Comparison of ENCODE assay signal across 19 cellular contexts in the genomic region with DNA sequence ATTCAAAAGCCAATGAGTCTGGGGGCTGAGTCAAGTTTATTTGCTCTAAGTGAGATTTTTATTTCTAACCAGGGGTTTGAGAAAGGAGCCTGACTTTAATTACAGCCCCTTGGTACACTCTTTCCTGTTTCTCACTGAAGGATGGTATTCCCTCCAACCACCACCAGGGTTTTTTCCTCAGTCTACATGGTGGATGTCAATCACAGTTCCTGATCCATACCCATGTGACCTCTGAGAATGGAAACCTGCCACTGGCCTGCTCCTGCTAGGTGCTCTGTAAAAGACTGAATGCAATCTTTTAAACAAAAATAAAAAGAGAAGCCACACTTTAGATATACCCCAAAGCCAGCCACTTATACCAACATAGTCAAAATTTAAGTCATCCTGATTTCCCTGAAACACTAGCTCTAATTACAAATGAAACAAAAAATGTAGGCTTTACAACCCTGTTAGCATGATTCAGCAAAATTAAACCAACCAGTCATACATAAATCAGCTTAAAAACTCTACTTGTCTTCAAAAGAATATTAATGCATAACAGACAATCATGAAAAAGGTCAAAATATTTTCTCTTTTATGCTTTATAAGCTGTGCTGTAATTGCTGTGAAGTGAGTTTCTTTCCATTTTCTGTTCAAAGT.
DNase-seq lines count a peak whose midpoint lies in the region; ATAC-seq and TF ChIP-seq lines count a peak whose summit lies in the region.
"Had no signal": no experiment of that assay in that cellular context is flagged by ENCODE, and none has a peak within 500 bp of the region (broad histone marks: within the 10 kb centered on the region; RNA-seq: fewer than 3 reads in every experiment).

No MANE protein-coding gene starts in this region.

- H3K4me1 ChIP-seq in SK-N-SH (ENCODE audit: control insufficient read depth in 1 of 2, insufficient read depth in 2 of 2, low read depth in 1 of 2, low read length in 1 of 2) (no peaks in the 10 kb centered on the region), breast epithelium (no peaks in the 10 kb centered on the region)
- H3K4me1 ChIP-seq: pancreas, upper lobe of right lung had no signal

- no peak overlapping the region for H3K27ac Mint-ChIP-seq in glutamatergic neuron (ENCODE audit: unreplicated experiment)
- H3K27ac Mint-ChIP-seq: activated CD8-positive, alpha-beta T cell treated with anti-CD3 and anti-CD28 coated beads for 36 hours; activated naive CD4-positive, alpha-beta T cell treated with anti-CD3 and anti-CD28 coated beads, Interleukin-2, amount 50 U/mL, for 24 hours; naive B cell; stimulated activated naive CD8-positive, alpha-beta T cell treated with anti-CD3 and anti-CD28 coated beads, Interleukin-15, Interleukin-2, amounts not matched to agents 100 ng/mL and 50 ng/mL, for 24 hours had no signal

- H4K20me1 ChIP-seq in SK-N-SH (ENCODE audit: insufficient read depth) = no peaks in the 10 kb centered on the region

- H3K9me2 ChIP-seq in SK-N-SH = no peaks in the 10 kb centered on the region

- intact Hi-C loops in breast epithelium (cut with DNase I; ENCODE audit: low total_unique reads) = no loop called here

- H3K4me3 Mint-ChIP-seq in glutamatergic neuron (ENCODE audit: unreplicated experiment) = no peak overlapping the region
- H3K4me3 Mint-ChIP-seq: activated CD8-positive, alpha-beta T cell treated with anti-CD3 and anti-CD28 coated beads for 36 hours; activated naive CD4-positive, alpha-beta T cell treated with anti-CD3 and anti-CD28 coated beads, Interleukin-2, amount 50 U/mL, for 24 hours; activated T-cell treated with anti-CD3 and anti-CD28 coated beads, Interleukin-2, amount 50 U/mL, for 72 hours; naive B cell; stimulated activated naive CD8-positive, alpha-beta T cell treated with anti-CD3 and anti-CD28 coated beads, Interleukin-15, Interleukin-2, amounts not matched to agents 100 ng/mL and 50 ng/mL, for 24 hours had no signal

- H3K27ac ChIP-seq in SK-N-SH (ENCODE audit: low read depth in 2 of 2, low read length in 1 of 2) = no peak overlapping the region
- H3K27ac ChIP-seq in RWPE1 = no peak overlapping the region
- H3K27ac ChIP-seq in breast epithelium = no peak overlapping the region
- H3K27ac ChIP-seq: hepatocyte, pancreas, upper lobe of right lung had no signal

- POLR2A ChIA-PET in SK-N-SH (lab: Yijun Ruan, JAX) (no interaction called here), RWPE1 (lab: Yijun Ruan, JAX; ENCODE audit: low non-redundant PET) (no interaction called here)

- H3K36me3 Mint-ChIP-seq in glutamatergic neuron (ENCODE audit: unreplicated experiment) = no peaks in the 10 kb centered on the region
- H3K36me3 Mint-ChIP-seq: activated naive CD4-positive, alpha-beta T cell treated with anti-CD3 and anti-CD28 coated beads, Interleukin-2, amount 50 U/mL, for 24 hours; naive B cell had no signal

- H2AFZ ChIP-seq in SK-N-SH (ENCODE audit: low read depth) = no peak overlapping the region
- H2AFZ ChIP-seq: hepatocyte had no signal

- H3K9me3 ChIP-seq in SK-N-SH (no peaks in the 10 kb centered on the region), breast epithelium (no peaks in the 10 kb centered on the region)
- H3K9me3 ChIP-seq: pancreas, upper lobe of right lung had no signal

- no peaks in the 10 kb centered on the region for H3K27me3 Mint-ChIP-seq in glutamatergic neuron (ENCODE audit: unreplicated experiment)
- H3K27me3 Mint-ChIP-seq: activated CD8-positive, alpha-beta T cell treated with anti-CD3 and anti-CD28 coated beads for 36 hours; naive B cell; stimulated activated naive CD8-positive, alpha-beta T cell treated with anti-CD3 and anti-CD28 coated beads, Interleukin-15, Interleukin-2, amounts not matched to agents 100 ng/mL and 50 ng/mL, for 24 hours had no signal

- H3K4me1 Mint-ChIP-seq in glutamatergic neuron (ENCODE audit: low read depth, unreplicated experiment) = no peaks in the 10 kb centered on the region
- H3K4me1 Mint-ChIP-seq: activated naive CD4-positive, alpha-beta T cell treated with anti-CD3 and anti-CD28 coated beads, Interleukin-2, amount 50 U/mL, for 24 hours; naive B cell had no signal

- peak; percentile 2 for DNase-seq in SK-N-SH
- no peak for DNase-seq in NB4 (ENCODE audit: low read depth)
- DNase-seq in glutamatergic neuron = no peak
- no peak for DNase-seq in RWPE1 (ENCODE audit: low spot score)
- no peak for DNase-seq in activated T-cell treated with anti-CD3 and anti-CD28 coated beads for 4 hours
- no peak for DNase-seq in NCI-H1092 (lab: John Stamatoyannopoulos, UW)
- no peak for DNase-seq in breast epithelium (ENCODE audit: low spot score in 2 of 2)
- DNase-seq: activated CD8-positive, alpha-beta T cell treated with anti-CD3 and anti-CD28 coated beads for 36 hours; activated T-cell treated with anti-CD3 and anti-CD28 coated beads, Interleukin-2, amount 50 U/mL, for 72 hours; naive B cell; NCI-H1417 treated with DMSO at 0.1 percent for 48 hours; NCI-H69; pancreas; stimulated activated CD4-positive, alpha-beta T cell treated with anti-CD3 and anti-CD28 coated beads, Interleukin-2, amount 100 ng/mL, for 24 hours; upper lobe of right lung had no signal

- no peaks in the 10 kb centered on the region for H3K79me2 ChIP-seq in SK-N-SH (ENCODE audit: insufficient read depth)
- H3K79me2 ChIP-seq: hepatocyte had no signal

- H3K36me3 ChIP-seq in SK-N-SH (replicated peaks in 1 of 2; ENCODE audit: control insufficient read depth in 1 of 2, insufficient read depth in 2 of 2, low read length in 1 of 2) (no peaks in the 10 kb centered on the region), breast epithelium (no peaks in the 10 kb centered on the region)
- H3K36me3 ChIP-seq: pancreas, upper lobe of right lung had no signal

- H3K4me2 ChIP-seq in SK-N-SH = no peak overlapping the region
- H3K4me2 ChIP-seq: hepatocyte had no signal

- no peak overlapping the region for H3K9ac ChIP-seq in SK-N-SH

- no peak for TF ChIP-seq RAD21 in SK-N-SH (IDR thresholded peaks at IDR 0.05; ENCODE audit: low read length)

- peak; percentile 27; the same call in 1 of the 2 replicates for TF ChIP-seq CTCF in SK-N-SH (IDR thresholded peaks at IDR 0.05)
- peak; percentile 18 for TF ChIP-seq CTCF in NB4 (IDR thresholded peaks at IDR 0.05; ENCODE audit: low read depth, low read length)
- TF ChIP-seq CTCF in glutamatergic neuron (IDR thresholded peaks at IDR 0.05; ENCODE audit: partially characterized antibody, unreplicated experiment) = peak; percentile 53
- no peak for TF ChIP-seq CTCF in RWPE1 (conservative IDR thresholded peaks at IDR 0.05; ENCODE audit: low read depth)
- no peak for TF ChIP-seq CTCF in breast epithelium (IDR thresholded peaks at IDR 0.05)

- no peaks in the 10 kb centered on the region for H3F3A ChIP-seq in SK-N-SH (replicated peaks; ENCODE audit: insufficient read depth)

- CTCF ChIA-PET in SK-N-SH (lab: Yijun Ruan, JAX) (no interaction called here), RWPE1 (lab: Yijun Ruan, JAX) (no interaction called here)

- H3K27me3 ChIP-seq in SK-N-SH (ENCODE audit: insufficient read depth) = no peaks in the 10 kb centered on the region
- H3K27me3 ChIP-seq in breast epithelium = no peaks in the 10 kb centered on the region
- H3K27me3 ChIP-seq: hepatocyte, pancreas, upper lobe of right lung had no signal

- no peak for TF ChIP-seq POLR2A in NB4 (IDR thresholded peaks at IDR 0.05; ENCODE audit: extremely low read depth, insufficient read length)
- no peak for TF ChIP-seq POLR2A in breast epithelium (IDR thresholded peaks at IDR 0.05)

- H3K9me3 Mint-ChIP-seq in glutamatergic neuron (ENCODE audit: unreplicated experiment) = no peaks in the 10 kb centered on the region
- H3K9me3 Mint-ChIP-seq: activated CD8-positive, alpha-beta T cell treated with anti-CD3 and anti-CD28 coated beads for 36 hours; activated naive CD4-positive, alpha-beta T cell treated with anti-CD3 and anti-CD28 coated beads, Interleukin-2, amount 50 U/mL, for 24 hours; activated T-cell treated with anti-CD3 and anti-CD28 coated beads, Interleukin-2, amount 50 U/mL, for 72 hours; stimulated activated naive CD8-positive, alpha-beta T cell treated with anti-CD3 and anti-CD28 coated beads, Interleukin-15, Interleukin-2, amounts not matched to agents 100 ng/mL and 50 ng/mL, for 24 hours had no signal

- H3K4me3 ChIP-seq in SK-N-SH (ENCODE audit: low read depth in 2 of 2, low read length in 1 of 2) (no peak overlapping the region), NB4 (ENCODE audit: low read depth, low read length) (no peak overlapping the region), breast epithelium (no peak overlapping the region)
- H3K4me3 ChIP-seq: hepatocyte, pancreas, upper lobe of right lung had no signal

- no peak for ATAC-seq in SK-N-SH treated with all-trans-retinoic acid at 6 μM for 48 hours
- ATAC-seq: activated CD8-positive, alpha-beta T cell treated with anti-CD3 and anti-CD28 coated beads for 36 hours; activated T-cell treated with anti-CD3 and anti-CD28 coated beads, Interleukin-2, amount 50 U/mL, for 72 hours; pancreas; upper lobe of right lung had no signal

- TF ChIP-seq EP300 in SK-N-SH (IDR thresholded peaks at IDR 0.05; ENCODE audit: borderline replicate concordance in 1 of 2, low read depth in 1 of 2, low read length in 1 of 2) = no peak

TF ChIP-seq in SK-N-SH, 30 proteins besides CTCF, POLR2A, EP300 and RAD21 (continues in another document):
- no peak for TF ChIP-seq TCF12 (IDR thresholded peaks at IDR 0.05)
- TF ChIP-seq NRF1 (IDR thresholded peaks at IDR 0.05; ENCODE audit: low read depth, low read length) = no peak
- no peak for TF ChIP-seq NFIC (IDR thresholded peaks at IDR 0.05; ENCODE audit: borderline replicate concordance)

TF ChIP-seq in SK-N-SH treated with all-trans-retinoic acid at 6 μM for 48 hours, 23 proteins besides CTCF, POLR2A, EP300 and RAD21 (continues in another document):
- TF ChIP-seq, protein P1, sequence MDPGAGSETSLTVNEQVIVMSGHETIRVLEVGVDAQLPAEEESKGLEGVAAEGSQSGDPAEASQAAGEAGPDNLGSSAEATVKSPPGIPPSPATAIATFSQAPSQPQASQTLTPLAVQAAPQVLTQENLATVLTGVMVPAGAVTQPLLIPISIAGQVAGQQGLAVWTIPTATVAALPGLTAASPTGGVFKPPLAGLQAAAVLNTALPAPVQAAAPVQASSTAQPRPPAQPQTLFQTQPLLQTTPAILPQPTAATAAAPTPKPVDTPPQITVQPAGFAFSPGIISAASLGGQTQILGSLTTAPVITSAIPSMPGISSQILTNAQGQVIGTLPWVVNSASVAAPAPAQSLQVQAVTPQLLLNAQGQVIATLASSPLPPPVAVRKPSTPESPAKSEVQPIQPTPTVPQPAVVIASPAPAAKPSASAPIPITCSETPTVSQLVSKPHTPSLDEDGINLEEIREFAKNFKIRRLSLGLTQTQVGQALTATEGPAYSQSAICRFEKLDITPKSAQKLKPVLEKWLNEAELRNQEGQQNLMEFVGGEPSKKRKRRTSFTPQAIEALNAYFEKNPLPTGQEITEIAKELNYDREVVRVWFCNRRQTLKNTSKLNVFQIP (CRISPR knock-in tag; IDR thresholded peaks at IDR 0.05; ENCODE audit: borderline replicate concordance, low read depth) = no peak
- TF ChIP-seq ISL1 (CRISPR knock-in tag; IDR thresholded peaks at IDR 0.05) (no peak), ZNF70 (CRISPR knock-in tag; IDR thresholded peaks at IDR 0.05) (no peak), TOX (CRISPR knock-in tag; IDR thresholded peaks at IDR 0.05; ENCODE audit: borderline replicate concordance) (no peak), ZFP30 (CRISPR knock-in tag; IDR thresholded peaks at IDR 0.05) (no peak), PPARA (CRISPR knock-in tag; IDR thresholded peaks at IDR 0.05; ENCODE audit: borderline replicate concordance) (no peak), ARNTL (CRISPR knock-in tag; IDR thresholded peaks at IDR 0.05; ENCODE audit: borderline replicate concordance, low read depth) (no peak)

Comparison
In these comparisons a context has a peak if more than half of its experiments do, and no peak if none do; other contexts are left out.
1. CTCF ChIP-seq: peak in SK-N-SH (single experiment), NB4 (single experiment) and glutamatergic neuron (single experiment); none in RWPE1 (single experiment) and breast epithelium (0 of 3).